In genomic region chr3:52291508-52292181, GRCh38 we compare ENCODE assay signal across 8 cellular contexts. TPM values are rescaled to one million over a fixed set of nuclear protein-coding genes. Genes with fewer than 3 reads are reported as not detected.
DNase-seq lines count a peak whose midpoint lies in the region; ATAC-seq lines count a peak whose summit lies in the region.

No MANE protein-coding gene starts in this region.

- intact Hi-C loops in posterior vena cava (cut with DNase I): no loop called here

- ATAC-seq in GM21515 (IDR thresholded peaks at IDR 0.05; ENCODE audit: unreplicated experiment): no peak
- no peak for ATAC-seq in GM21825 (IDR thresholded peaks at IDR 0.05; ENCODE audit: unreplicated experiment)

- DNase-seq in activated effector memory CD4-positive, alpha-beta T cell treated with anti-CD3 and anti-CD28 coated beads, Interleukin-2, amount 50 U/mL, for 16 hours: peak; percentile 72
- DNase-seq in activated effector memory CD4-positive, alpha-beta T cell treated with Interleukin-2 at 50 U/mL for 16 hours: no peak
- peak; percentile 34 for DNase-seq in SK-MEL-5 (ENCODE audit: low read depth, low spot score)
- DNase-seq in cerebellar cortex (ENCODE audit: low spot score): peak; percentile 33
- peak; percentile 57 for DNase-seq in posterior vena cava (ENCODE audit: low spot score)
- no peak for DNase-seq in medulla oblongata (ENCODE audit: extremely low spot score)

- in situ Hi-C loops in SK-MEL-5 (cut with HindIII; ENCODE audit: low pct_unique_long_range_greater_than_20kb, low sequenced_read_pairs): no loop called here

RNA-seq across cellular contexts. Expression of gene GLYCTK, which starts 4.0 kb away (rescaled TPM):
- total RNA-seq in SK-MEL-5 (2014; rRNA removed; shearing (Covaris generic)): 7.7 and 8.7 TPM in 2 replicates
- polyA plus RNA-seq in SK-MEL-5 (2015; cell fraction: cytosol; rRNA removed): 11.5 and 15.9 TPM in 2 replicates
- 168 and 171 TPM in 2 replicates for polyA plus RNA-seq in SK-MEL-5 (2015; cell fraction: nucleus; rRNA removed)
- total RNA-seq in posterior vena cava: 1 to 10 TPM; 6.8 to 8.7 TPM

RNA-seq across cellular contexts. Expression of gene WDR82, which starts 13.2 kb away (rescaled TPM):
- 42.4 and 44.2 TPM in 2 replicates for total RNA-seq in SK-MEL-5 (2014; rRNA removed; shearing (Covaris generic))
- polyA plus RNA-seq in SK-MEL-5 (2015; cell fraction: cytosol; rRNA removed): 62.0 and 82.6 TPM in 2 replicates
- 21.0 and 21.3 TPM in 2 replicates for polyA plus RNA-seq in SK-MEL-5 (2015; cell fraction: nucleus; rRNA removed)
- 10 to 100 TPM; 58.4 to 72.6 TPM for total RNA-seq in posterior vena cava

RNA-seq across cellular contexts. Expression of gene DNAH1, which starts 24.5 kb away (rescaled TPM):
- total RNA-seq in SK-MEL-5 (2014; rRNA removed; shearing (Covaris generic)): 0.74 and 1.6 TPM in 2 replicates
- 0.49 and 1.2 TPM in 2 replicates for polyA plus RNA-seq in SK-MEL-5 (2015; cell fraction: cytosol; rRNA removed)
- polyA plus RNA-seq in SK-MEL-5 (2015; cell fraction: nucleus; rRNA removed): 11.6 and 17.5 TPM in 2 replicates
- 1 to 10 TPM; 7.2 to 9.4 TPM for total RNA-seq in posterior vena cava

RNA-seq across cellular contexts. Expression of gene PPM1M, which starts 46.1 kb away (rescaled TPM):
- total RNA-seq in SK-MEL-5 (2014; rRNA removed; shearing (Covaris generic)): 2.9 and 3.2 TPM in 2 replicates
- polyA plus RNA-seq in SK-MEL-5 (2015; cell fraction: cytosol; rRNA removed): 4.8 and 6.1 TPM in 2 replicates
- polyA plus RNA-seq in SK-MEL-5 (2015; cell fraction: nucleus; rRNA removed): 39.5 TPM in 2 replicates
- 10 to 100 TPM; 21.1 to 28.8 TPM for total RNA-seq in posterior vena cava

RNA-seq across cellular contexts. Expression of gene TWF2, which starts 52.7 kb away (rescaled TPM):
- total RNA-seq in SK-MEL-5 (2014; rRNA removed; shearing (Covaris generic)): 59.7 and 66.9 TPM in 2 replicates
- 127 and 137 TPM in 2 replicates for polyA plus RNA-seq in SK-MEL-5 (2015; cell fraction: cytosol; rRNA removed)
- 35.3 and 40.6 TPM in 2 replicates for polyA plus RNA-seq in SK-MEL-5 (2015; cell fraction: nucleus; rRNA removed)
- total RNA-seq in posterior vena cava: 10 to 100 TPM; 40.0 to 51.0 TPM

Comparison
In these comparisons a context has a peak if more than half of its experiments do, and no peak if none do; other contexts are left out.
1. DNase-seq: peak in activated effector memory CD4-positive, alpha-beta T cell treated with anti-CD3 and anti-CD28 coated beads, Interleukin-2, amount 50 U/mL, for 16 hours (single experiment), SK-MEL-5 (single experiment), cerebellar cortex (single experiment) and posterior vena cava (single experiment); none in activated effector memory CD4-positive, alpha-beta T cell treated with Interleukin-2 at 50 U/mL for 16 hours (single experiment) and medulla oblongata (single experiment).